10 cellular contexts compared by ENCODE assay signal in the genomic region with DNA sequence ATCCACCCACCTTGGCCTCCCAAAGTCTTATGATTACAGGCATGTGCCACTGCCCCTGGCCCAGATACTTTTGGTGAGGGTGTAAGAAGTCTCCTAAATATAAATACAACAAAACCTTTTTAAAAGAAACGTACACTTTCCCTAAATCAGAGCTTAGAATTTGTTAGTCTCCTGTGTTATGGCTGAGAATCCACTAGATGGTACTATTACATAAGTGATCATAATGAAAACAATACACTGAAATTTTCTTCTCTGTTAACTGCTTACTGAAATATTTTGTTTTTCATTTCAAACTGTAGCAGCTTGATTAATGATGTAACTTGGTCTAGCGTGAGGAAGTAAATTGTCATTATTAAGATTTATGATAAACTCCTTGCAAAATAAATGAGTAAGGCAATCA.
A peak's percentile ranks its signal among the peaks of the same experiment; 100 is the strongest.
DNase-seq lines count a peak whose midpoint lies in the region; ATAC-seq, FAIRE-seq and TF ChIP-seq lines count a peak whose summit lies in the region.
"Had no signal": no experiment of that assay in that cellular context is flagged by ENCODE, and none has a peak within 500 bp of the region (broad histone marks: within the 10 kb centered on the region; RNA-seq: fewer than 3 reads in every experiment).

No MANE protein-coding gene starts in this region.

- in situ Hi-C loops in IMR-90 (cut with MboI; ENCODE audit: low sequenced_read_pairs): loop anchor here (10.0 kb wide), 1 partner anchor 1731 kb away; no protein-coding TSS in a partner anchor
- in situ Hi-C loops in K562 (cut with MboI): no loop called here
- in situ Hi-C loops in gastrocnemius medialis (cut with MboI; ENCODE audit: low sequenced_read_pairs in 4 of 4): no loop called here

- H3K4me3 ChIP-seq in DND-41 (ENCODE audit: low read depth in 1 of 2, low read length in 2 of 2) (no peak overlapping the region), IMR-90 (ENCODE audit: insufficient read depth, low read depth, low read length) (no peak overlapping the region), K562 (no peak overlapping the region), gastrocnemius medialis (no peak overlapping the region)
- H3K4me3 ChIP-seq: sigmoid colon had no signal

- H3K9me3 ChIP-seq in DND-41 (ENCODE audit: insufficient read depth, low read length, severe bottlenecking): no peaks in the 10 kb centered on the region
- no peaks in the 10 kb centered on the region for H3K9me3 ChIP-seq in IMR-90 (ENCODE audit: control insufficient read depth, insufficient read depth, low read length)
- no peaks in the 10 kb centered on the region for H3K9me3 ChIP-seq in K562 (replicated peaks; ENCODE audit: control insufficient read depth, insufficient read depth, low read depth, low read length)
- no peaks in the 10 kb centered on the region for H3K9me3 ChIP-seq in gastrocnemius medialis
- H3K9me3 ChIP-seq: sigmoid colon had no signal

- H2BK15ac ChIP-seq in IMR-90 (ENCODE audit: low read depth, low read length): no peak overlapping the region

- dilution Hi-C loops in IMR-90 (cut with HindIII; ENCODE audit: low sequenced_read_pairs, unreplicated experiment): no loop called here

- H3K79me1 ChIP-seq in IMR-90 (ENCODE audit: low read depth in 1 of 2, low read length in 2 of 2): no peaks in the 10 kb centered on the region

- H3K36me3 ChIP-seq in DND-41 (ENCODE audit: insufficient read depth, low read length) (no peaks in the 10 kb centered on the region), IMR-90 (ENCODE audit: control insufficient read depth, insufficient read depth, low read length) (no peaks in the 10 kb centered on the region), K562 (ENCODE audit: control insufficient read depth, insufficient read depth, low read length) (no peaks in the 10 kb centered on the region), gastrocnemius medialis (no peaks in the 10 kb centered on the region)
- H3K36me3 ChIP-seq: sigmoid colon had no signal

- CTCF ChIA-PET in IMR-90 (lab: Yijun Ruan, JAX): interaction anchor here (1.1 kb wide), 1 partner anchor 422 kb away, joined by 3 read pairs; no protein-coding TSS in a partner anchor
- CTCF ChIA-PET in K562 (lab: Yijun Ruan, JAX; ENCODE audit: low intra/inter-chr PET ratio): no interaction called here

- TF ChIP-seq RAD21 in IMR-90 (IDR thresholded peaks at IDR 0.05; ENCODE audit: low read length): peak; percentile 58
- TF ChIP-seq RAD21 in K562 (CRISPR knock-in tag; conservative IDR thresholded peaks at IDR 0.05 in 1 of 2, IDR thresholded peaks at IDR 0.05 in 1 of 2): peak; percentile 41 to 68

- TF ChIP-seq POLR2A in IMR-90 (IDR thresholded peaks at IDR 0.05; ENCODE audit: low read depth, low read length): no peak
- TF ChIP-seq POLR2A in K562 (conservative IDR thresholded peaks at IDR 0.05): no peak
- no peak for TF ChIP-seq POLR2A in gastrocnemius medialis (IDR thresholded peaks at IDR 0.05)

- H3K27me3 ChIP-seq in DND-41 (ENCODE audit: insufficient read depth, low read length, poor library complexity) (no peaks in the 10 kb centered on the region), IMR-90 (ENCODE audit: control insufficient read depth, insufficient read depth, low read length) (no peaks in the 10 kb centered on the region), K562 (ENCODE audit: control insufficient read depth in 2 of 2, insufficient read depth in 2 of 2, low read length in 2 of 2) (no peaks in the 10 kb centered on the region), gastrocnemius medialis (no peaks in the 10 kb centered on the region)
- H3K27me3 ChIP-seq: sigmoid colon had no signal

- no peak overlapping the region for H3K4me2 ChIP-seq in DND-41 (ENCODE audit: insufficient read depth, low read length)
- H3K4me2 ChIP-seq in IMR-90 (ENCODE audit: low read depth, low read length): no peak overlapping the region
- H3K4me2 ChIP-seq in K562 (ENCODE audit: insufficient read depth, low read length): no peak overlapping the region

- no peak overlapping the region for H2BK20ac ChIP-seq in IMR-90 (ENCODE audit: low read depth, low read length)

- no peak overlapping the region for H3K4ac ChIP-seq in IMR-90 (ENCODE audit: low read depth, low read length)

- intact Hi-C loops in IMR-90 (cut with micrococcal nuclease): loop anchor here (2.0 kb wide), 1 partner anchor 1737 kb away; no protein-coding TSS in a partner anchor
- intact Hi-C loops in K562 (cut with micrococcal nuclease): no loop called here
- intact Hi-C loops in gastrocnemius medialis (cut with DNase I; ENCODE audit: low total_unique reads): loop anchor here (10.0 kb wide), 1 partner anchor 1741 kb away; no protein-coding TSS in a partner anchor
- intact Hi-C loops in Right ventricle myocardium superior (cut with DNase I): loop anchor here (10.0 kb wide), 1 partner anchor 1731 kb away; no protein-coding TSS in a partner anchor

- no peak overlapping the region for H4K5ac ChIP-seq in IMR-90 (ENCODE audit: low read depth, low read length)

- H3K14ac ChIP-seq in IMR-90 (replicated peaks; ENCODE audit: low read depth, low read length): no peak overlapping the region

- H3K27ac ChIP-seq in DND-41 (ENCODE audit: low read length) (no peak overlapping the region), IMR-90 (ENCODE audit: insufficient read depth, low read length) (no peak overlapping the region), K562 (ENCODE audit: extremely low read depth, low read depth, low read length) (no peak overlapping the region), gastrocnemius medialis (no peak overlapping the region)
- H3K27ac ChIP-seq: sigmoid colon had no signal

- no peak overlapping the region for H2BK5ac ChIP-seq in IMR-90 (ENCODE audit: low read depth, low read length, poor library complexity, severe bottlenecking)

- no peak overlapping the region for H4K91ac ChIP-seq in IMR-90 (ENCODE audit: insufficient read depth, low read depth, low read length)

- no TSS peak for BruUV-seq in IMR-90 (replicated peaks; lab: Mats Ljungman, UMichigan)
- BruUV-seq in K562 (replicated peaks; lab: Mats Ljungman, UMichigan): no TSS peak

- FAIRE-seq in K562 (lab: Jason Lieb, UNC): no peak

- no peak overlapping the region for H2AK9ac ChIP-seq in IMR-90 (replicated peaks; ENCODE audit: low read depth, low read length, poor library complexity)

- TF ChIP-seq EP300 in K562 (IDR thresholded peaks at IDR 0.05; ENCODE audit: low read length): no peak

- no peak for DNase-seq in DND-41
- peak; percentile 25 for DNase-seq in IMR-90
- no peak for DNase-seq in K562 (ENCODE audit: extremely low read depth in 1 of 4, low spot score in 3 of 4)
- peak; percentile 34 for DNase-seq in medulla oblongata (ENCODE audit: extremely low spot score)
- DNase-seq in HT-29 (ENCODE audit: low spot score): no peak
- no peak for DNase-seq in gastrocnemius medialis
- DNase-seq in Right ventricle myocardium superior: no peak
- DNase-seq: aorta, sigmoid colon had no signal

- H3K23ac ChIP-seq in IMR-90 (ENCODE audit: low read depth, low read length): no peak overlapping the region

- no peak overlapping the region for H3K9ac ChIP-seq in DND-41 (ENCODE audit: low read depth, low read length)
- H3K9ac ChIP-seq in IMR-90 (ENCODE audit: low read depth, low read length): no peak overlapping the region
- no peak overlapping the region for H3K9ac ChIP-seq in K562 (ENCODE audit: insufficient read depth in 1 of 2, low read depth in 2 of 2, low read length in 2 of 2)

- H3K9me1 ChIP-seq in IMR-90 (ENCODE audit: insufficient read depth, low read length) (no peaks in the 10 kb centered on the region), K562 (ENCODE audit: control insufficient read depth, insufficient read depth, low read length) (no peaks in the 10 kb centered on the region)

- POLR2A ChIA-PET in IMR-90 (lab: Charles Lee; ENCODE audit: unreplicated experiment) (no interaction called here), K562 (lab: Yijun Ruan, JAX) (no interaction called here)

- no peak overlapping the region for H2AK5ac ChIP-seq in IMR-90 (ENCODE audit: low read depth, low read length)

- TF ChIP-seq CTCF in DND-41 (IDR thresholded peaks at IDR 0.05; ENCODE audit: borderline replicate concordance, extremely low read depth, low read length, poor library complexity, severe bottlenecking): peak; percentile 49
- TF ChIP-seq CTCF in IMR-90 (conservative IDR thresholded peaks at IDR 0.05; ENCODE audit: low read depth, low read length): peak; percentile 53
- TF ChIP-seq CTCF in K562 (IDR thresholded peaks at IDR 0.05 in 2 of 3, conservative IDR thresholded peaks at IDR 0.05 in 1 of 3; ENCODE audit: insufficient read depth in 2 of 3, low read depth in 1 of 3, low read length in 3 of 3): peak in 1 of 3 experiments; percentile 31; a peak in 2 of 6 replicates
- TF ChIP-seq CTCF in gastrocnemius medialis (IDR thresholded peaks at IDR 0.05 in 4 of 5, conservative IDR thresholded peaks at IDR 0.05 in 1 of 5): peak in 1 of 5 experiments; percentile 36

- no peak for ATAC-seq in DND-41 (ENCODE audit: insufficient read depth, low read depth)
- ATAC-seq in IMR-90 (ENCODE audit: low read depth): peak; percentile 78
- no peak for ATAC-seq in K562
- no peak for ATAC-seq in gastrocnemius medialis
- no peak for ATAC-seq in HG03135 (IDR thresholded peaks at IDR 0.05; ENCODE audit: unreplicated experiment)
- no peak for ATAC-seq in Right ventricle myocardium superior (ENCODE audit: poor library complexity)

- H2BK120ac ChIP-seq in IMR-90 (ENCODE audit: low read depth, low read length): no peak overlapping the region

- H4K8ac ChIP-seq in IMR-90 (ENCODE audit: low read depth in 2 of 2, low read length in 2 of 2): no peak overlapping the region

- no peaks in the 10 kb centered on the region for H3K4me1 ChIP-seq in DND-41 (ENCODE audit: insufficient read depth, low read length)
- no peaks in the 10 kb centered on the region for H3K4me1 ChIP-seq in IMR-90 (ENCODE audit: control insufficient read depth, insufficient read depth, low read length)
- no peaks in the 10 kb centered on the region for H3K4me1 ChIP-seq in K562 (replicated peaks in 1 of 2; ENCODE audit: control insufficient read depth in 2 of 2, insufficient read depth in 2 of 2, low read length in 2 of 2)
- H3K4me1 ChIP-seq in gastrocnemius medialis: no peaks in the 10 kb centered on the region
- H3K4me1 ChIP-seq: sigmoid colon had no signal

- H3K56ac ChIP-seq in IMR-90 (ENCODE audit: extremely low read depth, insufficient read depth, low read length): no peak overlapping the region

- no CpG with 5 or more reads among the region's 2 CpGs for WGBS in IMR-90 (ENCODE audit: extremely low coverage in 2 of 2, insufficient read length in 1 of 2), 2 experiments
- 0% methylated on average over 2 of the region's 2 CpGs for WGBS in K562 (ENCODE audit: insufficient coverage, low coverage, missing lambda C conversion rate)

- no peak overlapping the region for H3K18ac ChIP-seq in IMR-90 (ENCODE audit: low read depth, low read length)

- H2AFZ ChIP-seq in DND-41 (ENCODE audit: low read depth, low read length) (no peak overlapping the region), IMR-90 (replicated peaks; ENCODE audit: low read length, poor library complexity) (no peak overlapping the region), K562 (ENCODE audit: low read depth, low read length) (no peak overlapping the region)

- H3K79me2 ChIP-seq in DND-41 (ENCODE audit: insufficient read depth, low read length) (no peaks in the 10 kb centered on the region), K562 (ENCODE audit: control insufficient read depth, insufficient read depth, low read length) (no peaks in the 10 kb centered on the region)

- H4K20me1 ChIP-seq in DND-41 (ENCODE audit: insufficient read depth, low read length) (no peaks in the 10 kb centered on the region), IMR-90 (ENCODE audit: insufficient read depth, low read length) (no peaks in the 10 kb centered on the region), K562 (replicated peaks; ENCODE audit: control insufficient read depth, insufficient read depth, low read length) (no peaks in the 10 kb centered on the region)

Comparison
In these comparisons a context has a peak if more than half of its experiments do, and no peak if none do; other contexts are left out.
1. DNase-seq: peak in IMR-90 (single experiment) and medulla oblongata (single experiment); none in DND-41 (single experiment), K562 (0 of 4), HT-29 (single experiment), gastrocnemius medialis (0 of 2) and Right ventricle myocardium superior (single experiment).